ENCODE assay signal across 18 cellular contexts in the genomic region with DNA sequence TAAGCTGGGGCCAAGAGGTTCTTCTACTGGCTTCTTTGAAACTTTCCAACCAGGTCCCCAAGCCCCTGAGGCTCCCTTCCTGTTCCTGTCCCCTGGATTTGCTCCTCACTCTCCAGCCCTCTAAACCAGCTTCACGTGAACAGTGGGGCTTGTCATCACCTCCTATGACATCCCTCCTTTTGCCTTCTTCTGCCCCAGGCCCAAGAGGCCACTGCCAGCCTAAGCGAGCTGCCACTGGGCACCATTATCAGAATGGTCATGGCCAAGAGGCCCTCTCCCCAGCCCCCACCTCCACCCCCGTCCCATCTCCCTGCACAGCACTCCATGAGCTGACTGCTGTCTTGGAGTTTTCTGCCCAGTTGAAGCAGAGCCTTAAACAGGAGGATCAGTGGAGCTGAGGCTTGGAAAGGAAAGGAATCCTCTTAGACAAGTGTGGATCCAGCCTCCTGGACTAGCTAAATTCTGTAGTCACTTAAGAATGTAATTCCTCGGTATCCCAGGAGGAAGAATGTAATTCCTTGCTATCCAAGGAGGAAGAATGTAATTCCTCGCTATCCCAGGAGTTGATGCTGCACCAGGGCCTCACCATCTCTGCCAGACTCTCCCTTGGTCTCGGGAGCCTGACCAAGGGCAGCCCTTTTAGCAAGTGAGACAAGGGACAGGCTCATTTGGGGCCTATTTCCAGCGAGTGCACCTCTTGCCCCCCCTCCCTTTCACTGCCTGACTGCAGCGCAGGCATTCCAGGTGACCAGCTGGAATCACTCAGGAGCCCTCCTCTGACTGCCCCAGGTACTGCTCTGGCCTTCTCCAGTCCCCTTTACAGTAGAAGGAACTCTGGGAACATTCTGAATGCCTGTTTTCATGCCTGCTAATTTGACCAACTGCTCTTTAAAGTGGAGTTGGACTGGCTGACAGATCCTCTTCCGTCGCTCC.
A peak's percentile ranks its signal among the peaks of the same experiment; 100 is the strongest.
DNase-seq lines count a peak whose midpoint lies in the region; ATAC-seq, FAIRE-seq and TF ChIP-seq lines count a peak whose summit lies in the region.
"Had no signal": no experiment of that assay in that cellular context is flagged by ENCODE, and none has a peak within 500 bp of the region (broad histone marks: within the 10 kb centered on the region; RNA-seq: fewer than 3 reads in every experiment).

No MANE protein-coding gene starts in this region.

- H3K27ac ChIP-seq in H9 (ENCODE audit: insufficient read length, low read depth, low read length) (no peak overlapping the region), endodermal cell (ENCODE audit: low read depth, low read length) (no peak overlapping the region), HepG2 (ENCODE audit: extremely low read length, insufficient read depth, low read length) (no peak overlapping the region), stomach smooth muscle (ENCODE audit: low read length) (peak overlapping the region; percentile 74)
- H3K27ac ChIP-seq: SJCRH30 had no signal

- no peaks in the 10 kb centered on the region for H3K23me2 ChIP-seq in H9 (ENCODE audit: insufficient read length, low read depth, low read length, poor library complexity, severe bottlenecking)

- H4K20me1 ChIP-seq in H9 (ENCODE audit: control insufficient read depth, insufficient read depth, insufficient read length) (no peaks in the 10 kb centered on the region), HepG2 (ENCODE audit: insufficient read depth, low read length) (no peaks in the 10 kb centered on the region)

- H2BK15ac ChIP-seq in H9 (ENCODE audit: low read depth, low read length) = no peak overlapping the region

- BruUV-seq in HepG2 (replicated peaks; lab: Mats Ljungman, UMichigan) = no TSS peak

- WGBS in H9 (ENCODE audit: extremely low coverage, insufficient read length, low lambda C conversion rate) = no CpG with 5 or more reads among the region's 10 CpGs
- 84 to 87% methylated on average over 7 to 10 of the region's 10 CpGs for WGBS in endodermal cell (ENCODE audit: insufficient coverage in 1 of 2, insufficient read length in 1 of 2), 2 experiments
- WGBS in HepG2 (ENCODE audit: low lambda C conversion rate) = 93% methylated on average over 10 of the region's 10 CpGs

- no peak overlapping the region for H4K8ac ChIP-seq in H9 (replicated peaks; ENCODE audit: insufficient read length, low read depth, low read length)

- TF ChIP-seq POLR2A in HepG2 (IDR thresholded peaks at IDR 0.05; ENCODE audit: insufficient read depth in 1 of 2, low read depth in 2 of 2, low read length in 2 of 2) = no peak

- H2BK12ac ChIP-seq in H9 (ENCODE audit: insufficient read length, low read depth, low read length) = no peak overlapping the region

- peak; percentile 35 for ATAC-seq in HepG2
- ATAC-seq: stimulated activated naive CD8-positive, alpha-beta T cell treated with anti-CD3 and anti-CD28 coated beads, Interleukin-15, Interleukin-2, amounts not matched to agents 100 U/mL and 50 U/mL, for 24 hours had no signal

- no peak overlapping the region for H2BK5ac ChIP-seq in H9 (ENCODE audit: insufficient read length, low read length)

- TF ChIP-seq CTCF in H9 (conservative IDR thresholded peaks at IDR 0.05) = peak; percentile 62
- peak; percentile 68 for TF ChIP-seq CTCF in endodermal cell (conservative IDR thresholded peaks at IDR 0.05)
- no peak for TF ChIP-seq CTCF in HepG2 (CRISPR knock-in tag; IDR thresholded peaks at IDR 0.05)

- no peak overlapping the region for H4K91ac ChIP-seq in H9 (ENCODE audit: insufficient read length, low read depth, low read length)

- H3K14ac ChIP-seq in H9 (ENCODE audit: insufficient read depth, low read length) = no peak overlapping the region

- H3K4me3 Mint-ChIP-seq in H9 = no peak overlapping the region; a peak in 1 of 5 replicates
- no peak overlapping the region for H3K4me3 Mint-ChIP-seq in endodermal cell
- H3K4me3 Mint-ChIP-seq: neural crest cell; T-helper 2 cell treated with Interferon-gamma antibody and Interleukin-4, amounts not matched to agents 5 μg/mL and 100 μg/mL, for 36 hours had no signal

- H3K4me1 Mint-ChIP-seq in H9 (peaks cover 14 to 39% of the 10 kb centered on the region in 2 experiments), endodermal cell (peaks cover 16% of the 10 kb centered on the region)

- FAIRE-seq in HepG2 (lab: Jason Lieb, UNC) = no peak
- FAIRE-seq: urothelium cell line had no signal

- H3K9me3 Mint-ChIP-seq in H9 (no peaks in the 10 kb centered on the region; a peak in 1 of 5 replicates), endodermal cell (no peaks in the 10 kb centered on the region)
- H3K9me3 Mint-ChIP-seq: neural crest cell; T-helper 2 cell treated with Interferon-gamma antibody and Interleukin-4, amounts not matched to agents 5 μg/mL and 100 μg/mL, for 36 hours had no signal

- H3K36me3 ChIP-seq in endodermal cell (ENCODE audit: control insufficient read depth, insufficient read depth, low read length) (peaks cover 29% of the 10 kb centered on the region), HepG2 (replicated peaks in 1 of 2; ENCODE audit: control insufficient read depth in 1 of 2, insufficient read depth in 2 of 2, low read length in 2 of 2) (peaks cover 7 to 17% of the 10 kb centered on the region in 2 experiments; a peak in 4 of 5 replicates), stomach smooth muscle (ENCODE audit: control insufficient read depth in 2 of 2, insufficient read depth in 2 of 2, low read length in 2 of 2) (peaks cover 53 to 62% of the 10 kb centered on the region in 2 donors)

- DNase-seq in H9 (peak; percentile 52), endodermal cell (peak; percentile 82), HepG2 (ENCODE audit: low spot score) (no peak), HuH-7.5 (ENCODE audit: low spot score) (no peak), hippocampal formation (lab: John Stamatoyannopoulos, UW) (no peak), activated T-cell treated with anti-CD3 and anti-CD28 coated beads for 4 hours (no peak), DMS114 treated with DMSO at 0.1 percent for 48 hours (lab: John Stamatoyannopoulos, UW; ENCODE audit: unreplicated experiment) (no peak)
- DNase-seq: activated CD4-positive, CD25-positive, alpha-beta regulatory T cell treated with anti-CD3 and anti-CD28 coated beads, Interleukin-2, amount 50 U/mL, for 72 hours; NCI-H1105 treated with DMSO at 0.1 percent for 48 hours; NCI-H2107; NCI-H526; retina; SJCRH30; stimulated activated naive CD8-positive, alpha-beta T cell treated with anti-CD3 and anti-CD28 coated beads, Interleukin-15, Interleukin-2, amounts not matched to agents 100 U/mL and 50 U/mL, for 24 hours had no signal

- H3K4me1 ChIP-seq in H9 (ENCODE audit: insufficient read depth, low read length) (no peaks in the 10 kb centered on the region; the same call in 1 of the 2 replicates), endodermal cell (ENCODE audit: control insufficient read depth, insufficient read depth, low read length) (peaks cover 10% of the 10 kb centered on the region), HepG2 (ENCODE audit: insufficient read depth, low read length) (no peaks in the 10 kb centered on the region), stomach smooth muscle (ENCODE audit: control insufficient read depth, insufficient read depth, low read length) (peaks cover 47% of the 10 kb centered on the region)
- H3K4me1 ChIP-seq: SJCRH30 had no signal

- CTCF ChIA-PET in HepG2 (lab: Yijun Ruan, JAX; ENCODE audit: low intra/inter-chr PET ratio, low total read pairs) = no interaction called here

- H3K79me1 ChIP-seq in H9 (ENCODE audit: insufficient read depth, low read depth, low read length, poor library complexity, severe bottlenecking) = no peaks in the 10 kb centered on the region

- H2AFZ ChIP-seq in H9 (ENCODE audit: low read length) = no peak overlapping the region
- H2AFZ ChIP-seq in HepG2 (ENCODE audit: low read length) = no peak overlapping the region

- H3K27ac Mint-ChIP-seq in H9 = peak overlapping the region; percentile 72 to 92 (median 77)
- peak overlapping the region; percentile 52 for H3K27ac Mint-ChIP-seq in endodermal cell
- H3K27ac Mint-ChIP-seq: T-helper 2 cell treated with Interferon-gamma antibody and Interleukin-4, amounts not matched to agents 5 μg/mL and 100 μg/mL, for 36 hours had no signal

- TF ChIP-seq EP300 in HepG2 (IDR thresholded peaks at IDR 0.05; ENCODE audit: low read depth in 2 of 2, low read length in 2 of 2) (no peak), HepG2 (CRISPR knock-in tag; IDR thresholded peaks at IDR 0.05; ENCODE audit: borderline replicate concordance) (no peak)

- H2BK120ac ChIP-seq in H9 (ENCODE audit: low read depth, low read length, poor library complexity, severe bottlenecking) = no peak overlapping the region

- no peak overlapping the region for H4K5ac ChIP-seq in H9 (ENCODE audit: insufficient read length, low read depth, low read length)

- H2BK20ac ChIP-seq in H9 (ENCODE audit: low read depth, low read length, poor library complexity, severe bottlenecking) = no peak overlapping the region

- H3K36me3 Mint-ChIP-seq in H9 (ENCODE audit: insufficient read depth in 1 of 3, low read depth in 3 of 3) (peaks cover 8 to 23% (median 14%) of the 10 kb centered on the region in 3 experiments; a peak in 6 of 7 replicates), endodermal cell (ENCODE audit: low read depth) (peaks cover 34% of the 10 kb centered on the region)

- no peak overlapping the region for H3K56ac ChIP-seq in H9 (ENCODE audit: insufficient read length, low read depth, low read length)

- H3K27me3 Mint-ChIP-seq in H9 (ENCODE audit: low read depth) (no peaks in the 10 kb centered on the region), endodermal cell (ENCODE audit: insufficient read depth) (no peaks in the 10 kb centered on the region)

- intact Hi-C loops in HepG2 (cut with micrococcal nuclease; ENCODE audit: unreplicated experiment) = no loop called here

- H3K4me3 ChIP-seq in endodermal cell (ENCODE audit: low read length) (no peak overlapping the region), HepG2 (replicated peaks in 1 of 3; ENCODE audit: insufficient read depth in 1 of 3, low read depth in 2 of 3, low read length in 3 of 3) (no peak overlapping the region), stomach smooth muscle (ENCODE audit: low read length in 2 of 2) (no peak overlapping the region)
- H3K4me3 ChIP-seq: SJCRH30 had no signal

- in situ Hi-C loops in HepG2 (cut with HindIII; ENCODE audit: extremely low pct_ligation_motif_present, low pct_unique_long_range_greater_than_20kb) = no loop called here

- H3K27me3 ChIP-seq in H9 (ENCODE audit: insufficient read depth, low read length) (no peaks in the 10 kb centered on the region), endodermal cell (ENCODE audit: control insufficient read depth, insufficient read depth, low read length, poor library complexity, severe bottlenecking) (no peaks in the 10 kb centered on the region), HepG2 (ENCODE audit: control insufficient read depth in 1 of 2, insufficient read depth in 2 of 2, low read length in 2 of 2) (no peaks in the 10 kb centered on the region), stomach smooth muscle (ENCODE audit: control insufficient read depth in 1 of 2, insufficient read depth in 2 of 2, low read length in 2 of 2) (no peaks in the 10 kb centered on the region)
- H3K27me3 ChIP-seq: SJCRH30 had no signal

- H2AK5ac ChIP-seq in H9 (ENCODE audit: insufficient read length, low read length) = no peak overlapping the region

- H3K9ac ChIP-seq in H9 (ENCODE audit: extremely low read depth, insufficient read length, low read length) (no peak overlapping the region), endodermal cell (ENCODE audit: extremely low read depth, low read length, poor library complexity, severe bottlenecking) (no peak overlapping the region), HepG2 (ENCODE audit: insufficient read depth, low read depth, low read length) (no peak overlapping the region), stomach smooth muscle (ENCODE audit: low read length in 2 of 2) (peak overlapping the region in 1 of 2 donors; percentile 50)

- no peak overlapping the region for H3K18ac ChIP-seq in H9 (ENCODE audit: insufficient read length, low read depth, low read length)

- H3K4me2 ChIP-seq in H9 (ENCODE audit: insufficient read depth, insufficient read length, low read length) = no peak overlapping the region
- no peak overlapping the region for H3K4me2 ChIP-seq in HepG2 (ENCODE audit: low read depth, low read length)

- H3K9me3 ChIP-seq in H9 (ENCODE audit: control insufficient read depth, low read depth, low read length) (no peaks in the 10 kb centered on the region), endodermal cell (ENCODE audit: control insufficient read depth, low read length) (no peaks in the 10 kb centered on the region), HepG2 (ENCODE audit: low read length) (no peaks in the 10 kb centered on the region), stomach smooth muscle (ENCODE audit: control insufficient read depth in 2 of 2, low read length in 2 of 2) (no peaks in the 10 kb centered on the region)
- H3K9me3 ChIP-seq: SJCRH30 had no signal

- no peak overlapping the region for H3K23ac ChIP-seq in H9 (ENCODE audit: insufficient read length, low read depth, low read length)

- no peaks in the 10 kb centered on the region for H3K79me2 ChIP-seq in H9 (ENCODE audit: insufficient read depth, low read length)
- H3K79me2 ChIP-seq in HepG2 (ENCODE audit: insufficient read depth, low read length) = no peaks in the 10 kb centered on the region

- no peak overlapping the region for H3K4ac ChIP-seq in H9 (ENCODE audit: low read depth, low read length)

- no peak for TF ChIP-seq RAD21 in HepG2 (CRISPR knock-in tag; IDR thresholded peaks at IDR 0.05)

- no peak overlapping the region for H3T11ph ChIP-seq in H9 (ENCODE audit: low read length)

- POLR2A ChIA-PET in HepG2 (lab: Yijun Ruan, JAX) = no interaction called here

Comparison
In these comparisons a context has a peak if more than half of its experiments do, and no peak if none do; other contexts are left out.
1. DNase-seq: peak in H9 (single experiment) and endodermal cell (single experiment); none in HepG2 (single experiment), HuH-7.5 (single experiment), hippocampal formation (0 of 2), activated T-cell treated with anti-CD3 and anti-CD28 coated beads for 4 hours (single experiment) and DMS114 treated with DMSO at 0.1 percent for 48 hours (single experiment).